In genomic region chr11:9575531-9576240, GRCh38 we compare ENCODE assay signal across 8 cellular contexts. TPM values are rescaled to one million over a fixed set of nuclear protein-coding genes. Genes with fewer than 3 reads are reported as not detected.
DNase-seq lines count a peak whose midpoint lies in the region; ATAC-seq and TF ChIP-seq lines count a peak whose summit lies in the region.

No MANE protein-coding gene starts in this region.

- no peaks in the 10 kb centered on the region for H3K36me3 Mint-ChIP-seq in natural killer cell

- H3K9ac ChIP-seq in colonic mucosa (ENCODE audit: low read depth in 2 of 2, low read length in 2 of 2): peak overlapping the region in 1 of 2 donors; percentile 97

- peak overlapping the region; percentile 70 for H3K4me3 ChIP-seq in LNCaP clone FGC (ENCODE audit: low read depth, low read length)
- H3K4me3 ChIP-seq in colonic mucosa: peak overlapping the region; percentile 72

- peak overlapping the region; percentile 85 to 90 for H3K27ac Mint-ChIP-seq in natural killer cell

- peaks cover 35 to 38% of the 10 kb centered on the region in 2 donors for H3K4me1 Mint-ChIP-seq in natural killer cell

- H3K9me3 ChIP-seq in colonic mucosa: no peaks in the 10 kb centered on the region

- no peaks in the 10 kb centered on the region for H3K27me3 ChIP-seq in colonic mucosa

- H3K27ac ChIP-seq in C4-2B (peak overlapping the region; percentile 99; the same call in 1 of the 2 replicates), colonic mucosa (peak overlapping the region; percentile 94)

- H3K27me3 Mint-ChIP-seq in natural killer cell (ENCODE audit: low read depth in 2 of 2): no peaks in the 10 kb centered on the region

- no peaks in the 10 kb centered on the region for H3K9me3 Mint-ChIP-seq in natural killer cell

- intact Hi-C loops in colonic mucosa (cut with DNase I): loop anchor here (10.0 kb wide), 1 partner anchor 51 kb away; no protein-coding TSS in a partner anchor
- intact Hi-C loops in natural killer cell (cut with micrococcal nuclease): no loop called here

- ATAC-seq in natural killer cell: no peak

- DNase-seq in LNCaP clone FGC (ENCODE audit: low read depth): no peak
- DNase-seq in colonic mucosa: no peak
- no peak for DNase-seq in natural killer cell
- no peak for DNase-seq in stimulated activated naive CD4-positive, alpha-beta T cell treated with Interleukin-2 at 50 U/mL for 16 hours (lab: John Stamatoyannopoulos, UW)
- no peak for DNase-seq in C1 segment of cervical spinal cord (lab: John Stamatoyannopoulos, UW)
- no peak for DNase-seq in NCI-H226
- DNase-seq in NCI-H2171 treated with DMSO at 0.1 percent for 48 hours (lab: John Stamatoyannopoulos, UW): no peak

- H3K4me1 ChIP-seq in colonic mucosa: peaks cover 4% of the 10 kb centered on the region

- H3K36me3 ChIP-seq in colonic mucosa: no peaks in the 10 kb centered on the region

- peak overlapping the region; percentile 92 for H3K4me3 Mint-ChIP-seq in natural killer cell

- TF ChIP-seq CTCF in C4-2B (conservative IDR thresholded peaks at IDR 0.05): no peak
- TF ChIP-seq CTCF in LNCaP clone FGC (IDR thresholded peaks at IDR 0.05; ENCODE audit: control insufficient read depth, extremely low read depth, insufficient read depth): no peak
- no peak for TF ChIP-seq CTCF in colonic mucosa (IDR thresholded peaks at IDR 0.05)
- TF ChIP-seq CTCF in natural killer cell (IDR thresholded peaks at IDR 0.05): no peak

RNA-seq across cellular contexts. Expression of gene WEE1, which starts 2.2 kb away (rescaled TPM):
- total RNA-seq in colonic mucosa (10 to 100 TPM; 27.8 to 37.9 TPM), natural killer cell (10 to 100 TPM; 17.1 to 20.8 (median 19.0) TPM)
